In genomic region chr3:131735544-131735943, GRCh38 we compare ENCODE assay signal across 16 cellular contexts.
DNase-seq lines count a peak whose midpoint lies in the region; ATAC-seq, FAIRE-seq and TF ChIP-seq lines count a peak whose summit lies in the region.
"Had no signal": no experiment of that assay in that cellular context is flagged by ENCODE, and none has a peak within 500 bp of the region (broad histone marks: within the 10 kb centered on the region; RNA-seq: fewer than 3 reads in every experiment).

No MANE protein-coding gene starts in this region.

- DNase-seq in DMS 273 (lab: John Stamatoyannopoulos, UW; ENCODE audit: unreplicated experiment) (peak; percentile 10), DMS 273 treated with DMSO at 0.1 percent for 48 hours (lab: John Stamatoyannopoulos, UW) (no peak), HFFc6 (no peak), astrocyte (ENCODE audit: low read depth) (no peak), left ventricle myocardium inferior (no peak)
- DNase-seq in activated CD4-positive, alpha-beta T cell treated with anti-CD3 and anti-CD28 coated beads, Interleukin-2, amount 50 U/mL, for 48 hours = no peak
- DNase-seq: CD8-positive, alpha-beta T cell; COR-L47; DMS53 had no signal

- H3K36me3 Mint-ChIP-seq in HFFc6 (ENCODE audit: low read depth) (no peaks in the 10 kb centered on the region), astrocyte (ENCODE audit: low read depth, unreplicated experiment) (no peaks in the 10 kb centered on the region)
- H3K36me3 Mint-ChIP-seq: CD14-positive monocyte; CD8-positive, alpha-beta T cell; IgD-negative memory B cell had no signal

- no peaks in the 10 kb centered on the region for H3K36me3 ChIP-seq in astrocyte (ENCODE audit: insufficient read depth, low read length)
- no peaks in the 10 kb centered on the region for H3K36me3 ChIP-seq in left ventricle myocardium inferior
- H3K36me3 ChIP-seq: HAP-1 had no signal

- FAIRE-seq in astrocyte (lab: Jason Lieb, UNC) = no peak
- FAIRE-seq: D721Med, H1 had no signal

- ATAC-seq in GM19324 (IDR thresholded peaks at IDR 0.05; ENCODE audit: low FRiP score, unreplicated experiment) = no peak
- ATAC-seq: CD8-positive, alpha-beta T cell had no signal

- peak overlapping the region; percentile 18 for H3K27ac ChIP-seq in astrocyte (ENCODE audit: low read depth, low read length)
- no peak overlapping the region for H3K27ac ChIP-seq in left ventricle myocardium inferior (replicated peaks)
- H3K27ac ChIP-seq: 22Rv1 had no signal

- H3K27ac Mint-ChIP-seq in HFFc6 (peak overlapping the region; percentile 41; the same call in 1 of the 2 replicates), astrocyte (ENCODE audit: unreplicated experiment) (no peak overlapping the region)
- H3K27ac Mint-ChIP-seq: CD14-positive monocyte; CD8-positive, alpha-beta T cell; IgD-negative memory B cell had no signal

- peaks cover 47% of the 10 kb centered on the region for H3K4me1 Mint-ChIP-seq in HFFc6 (ENCODE audit: low read depth)
- peaks cover 15% of the 10 kb centered on the region for H3K4me1 Mint-ChIP-seq in astrocyte (ENCODE audit: low read depth, unreplicated experiment)
- H3K4me1 Mint-ChIP-seq: CD14-positive monocyte, IgD-negative memory B cell had no signal

- intact Hi-C loops in left ventricle myocardium inferior (cut with micrococcal nuclease) = no loop called here

- H3K9me3 ChIP-seq in astrocyte (ENCODE audit: insufficient read depth, low read depth, low read length) (no peaks in the 10 kb centered on the region), left ventricle myocardium inferior (replicated peaks) (no peaks in the 10 kb centered on the region)
- H3K9me3 ChIP-seq: HAP-1 had no signal

- no peaks in the 10 kb centered on the region for H3K9me3 Mint-ChIP-seq in HFFc6
- peaks cover 3% of the 10 kb centered on the region for H3K9me3 Mint-ChIP-seq in astrocyte (ENCODE audit: unreplicated experiment)
- H3K9me3 Mint-ChIP-seq: CD8-positive, alpha-beta T cell; IgD-negative memory B cell had no signal

- TF ChIP-seq CTCF in HFFc6 (IDR thresholded peaks at IDR 0.05) = no peak
- no peak for TF ChIP-seq CTCF in astrocyte (IDR thresholded peaks at IDR 0.05; ENCODE audit: insufficient read depth, low read depth, low read length)
- no peak for TF ChIP-seq CTCF in left ventricle myocardium inferior (IDR thresholded peaks at IDR 0.05; ENCODE audit: borderline replicate concordance)

- H3K27me3 Mint-ChIP-seq in HFFc6 (ENCODE audit: insufficient read depth) (no peaks in the 10 kb centered on the region; the same call in 1 of the 2 replicates), astrocyte (ENCODE audit: low read depth, unreplicated experiment) (no peaks in the 10 kb centered on the region)
- H3K27me3 Mint-ChIP-seq: IgD-negative memory B cell had no signal

- H3K4me3 ChIP-seq in astrocyte (ENCODE audit: insufficient read depth, low read depth, low read length) = no peak overlapping the region
- H3K4me3 ChIP-seq in left ventricle myocardium inferior = no peak overlapping the region
- H3K4me3 ChIP-seq: HAP-1 had no signal

- no peaks in the 10 kb centered on the region for H3K79me2 ChIP-seq in astrocyte (ENCODE audit: insufficient read depth, low read length)

- H3K4me2 ChIP-seq in astrocyte (ENCODE audit: low read length) = peak overlapping the region; percentile 45

- H3K4me3 Mint-ChIP-seq in HFFc6 (no peak overlapping the region), astrocyte (ENCODE audit: unreplicated experiment) (no peak overlapping the region)
- H3K4me3 Mint-ChIP-seq: CD14-positive monocyte; CD8-positive, alpha-beta T cell; IgD-negative memory B cell had no signal

- no peak overlapping the region for H2AFZ ChIP-seq in astrocyte (ENCODE audit: low read depth, low read length)

- H3K27me3 ChIP-seq in astrocyte (ENCODE audit: insufficient read depth, low read length) (no peaks in the 10 kb centered on the region), left ventricle myocardium inferior (ENCODE audit: low read depth) (no peaks in the 10 kb centered on the region)

- no peaks in the 10 kb centered on the region for H4K20me1 ChIP-seq in astrocyte (ENCODE audit: insufficient read depth, low read length)

- H3K9ac ChIP-seq in astrocyte (ENCODE audit: low read length) = no peak overlapping the region

- peaks cover 12% of the 10 kb centered on the region for H3K4me1 ChIP-seq in astrocyte (ENCODE audit: insufficient read depth, low read length)
- H3K4me1 ChIP-seq in left ventricle myocardium inferior = peaks cover 11% of the 10 kb centered on the region
- H3K4me1 ChIP-seq: HAP-1 had no signal
